ENCODE assay signal across 8 cellular contexts in the genomic region with DNA sequence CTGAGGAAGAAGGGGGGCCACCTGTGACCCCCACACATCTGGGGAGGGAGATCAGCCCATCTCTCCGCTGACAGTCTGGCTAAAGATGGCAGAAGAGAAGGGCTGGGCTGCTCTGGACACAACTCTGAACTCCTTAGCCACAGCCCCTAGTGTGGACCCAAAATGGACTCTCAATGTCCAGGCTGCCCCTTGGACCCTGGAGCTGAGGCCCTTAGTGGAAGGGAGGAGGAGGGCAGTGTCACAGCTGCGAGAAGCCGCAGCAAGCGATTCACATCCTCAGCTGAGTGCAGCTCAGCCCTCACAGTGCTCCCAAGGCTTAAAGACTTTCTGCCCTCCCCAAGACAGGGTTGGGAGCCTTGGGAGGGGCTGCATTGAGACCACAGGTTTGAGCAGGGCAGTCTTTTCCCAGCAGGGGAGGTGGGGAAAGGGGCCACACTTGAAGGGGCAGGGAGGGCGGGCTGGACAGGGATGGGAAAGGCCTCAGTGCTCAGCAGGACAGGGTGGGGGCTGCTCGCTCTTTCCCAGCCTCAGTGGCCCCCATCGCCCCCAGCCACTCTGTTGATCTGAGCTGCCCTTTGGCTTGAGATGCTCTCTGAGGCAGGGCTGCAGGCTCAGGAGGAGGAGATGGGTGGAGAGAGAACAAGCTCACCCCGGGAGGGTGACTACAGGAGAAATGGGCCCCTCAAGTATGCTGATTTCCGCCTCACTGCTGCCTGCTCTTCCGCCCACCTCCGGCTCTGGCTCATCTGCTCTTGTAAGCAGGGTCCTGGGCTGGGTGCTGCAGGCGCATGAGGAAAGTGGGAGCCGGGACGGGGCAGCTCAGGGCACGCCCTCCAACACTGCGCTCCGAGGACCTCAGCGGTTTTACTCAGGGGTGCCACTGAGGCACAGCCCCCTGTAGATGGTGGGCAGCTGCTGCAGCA. TPM values are rescaled to one million over a fixed set of nuclear protein-coding genes. Genes with fewer than 3 reads are reported as not detected.
A peak's percentile ranks its signal among the peaks of the same experiment; 100 is the strongest.
DNase-seq lines count a peak whose midpoint lies in the region; TF ChIP-seq lines count a peak whose summit lies in the region.

No MANE protein-coding gene starts in this region.

- H3K36me3 ChIP-seq in KOPT-K1 (ENCODE audit: insufficient read depth, low read length), result peaks cover 13% of the 10 kb centered on the region; the same call in 1 of the 2 replicates

- H3K27me3 Mint-ChIP-seq in chondrocyte (ENCODE audit: low read depth), result no peaks in the 10 kb centered on the region
- no peaks in the 10 kb centered on the region for H3K27me3 Mint-ChIP-seq in neural crest cell (ENCODE audit: low read depth)

- peaks cover 3% of the 10 kb centered on the region for H3K36me3 Mint-ChIP-seq in chondrocyte (ENCODE audit: low read depth)
- H3K36me3 Mint-ChIP-seq in neural crest cell (ENCODE audit: low read depth), result peaks cover 11% of the 10 kb centered on the region

- H3K4me1 Mint-ChIP-seq in chondrocyte (ENCODE audit: low read depth) (peaks cover 65% of the 10 kb centered on the region), neural crest cell (peaks cover 29% of the 10 kb centered on the region)

- H3K27ac ChIP-seq in C4-2B (peak overlapping the region; percentile 69), KOPT-K1 (ENCODE audit: low read depth, low read length, poor library complexity, severe bottlenecking) (peak overlapping the region; percentile 70)

- H3K9me3 ChIP-seq in KOPT-K1 (ENCODE audit: insufficient read depth, low read length, poor library complexity, severe bottlenecking), result no peaks in the 10 kb centered on the region

- no peak for DNase-seq in chondrocyte (ENCODE audit: low spot score)
- no peak for DNase-seq in neural crest cell (ENCODE audit: low read depth, low spot score)
- DNase-seq in GM19240 (ENCODE audit: insufficient read length, low spot score), result no peak
- DNase-seq in D341Med (ENCODE audit: low spot score), result no peak
- DNase-seq in hepatic stellate cell (ENCODE audit: low spot score), result no peak
- no peak for DNase-seq in DMS 273 treated with DMSO at 0.1 percent for 48 hours (lab: John Stamatoyannopoulos, UW)

- H3K27ac Mint-ChIP-seq in chondrocyte (ENCODE audit: unreplicated experiment) (peak overlapping the region; percentile 92), neural crest cell (ENCODE audit: unreplicated experiment) (peak overlapping the region; percentile 73)

- no peak for TF ChIP-seq CTCF in C4-2B (conservative IDR thresholded peaks at IDR 0.05)
- no peak for TF ChIP-seq CTCF in chondrocyte (IDR thresholded peaks at IDR 0.05)
- no peak for TF ChIP-seq CTCF in neural crest cell (conservative IDR thresholded peaks at IDR 0.05)

- H3K9me3 Mint-ChIP-seq in chondrocyte (ENCODE audit: low read depth), result no peaks in the 10 kb centered on the region
- no peaks in the 10 kb centered on the region for H3K9me3 Mint-ChIP-seq in neural crest cell

- H3K4me3 Mint-ChIP-seq in chondrocyte (ENCODE audit: unreplicated experiment), result no peak overlapping the region
- H3K4me3 Mint-ChIP-seq in neural crest cell, result no peak overlapping the region

RNA-seq across cellular contexts. Expression of a gene that starts 50.9 kb away (rescaled TPM):
- total RNA-seq in chondrocyte, result 243 to 296 TPM (median 282 TPM) in 3 replicates
- 93.3 and 95.0 TPM in 2 replicates for total RNA-seq in neural crest cell
